In the genomic region with DNA sequence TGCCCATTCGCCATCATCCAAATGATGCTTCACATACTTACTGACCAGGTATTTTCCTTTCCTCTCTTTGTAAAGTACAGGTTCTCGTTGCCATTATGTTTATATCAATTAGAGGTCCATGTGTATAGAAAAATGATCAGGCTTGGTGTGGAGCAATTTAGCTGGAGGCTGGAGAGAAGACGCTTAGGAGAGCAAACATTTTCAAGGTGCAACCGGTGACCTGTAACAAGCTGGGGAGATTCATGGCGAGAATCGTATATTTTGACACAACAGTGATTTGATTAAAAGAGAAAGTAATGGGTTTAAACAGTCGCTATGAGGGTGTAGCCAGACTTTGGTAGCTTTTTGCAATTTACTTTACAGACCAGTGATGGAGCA, we compare ENCODE assay signal across 23 cellular contexts.
"Had no signal": no experiment of that assay in that cellular context is flagged by ENCODE, and none has a peak within 500 bp of the region (broad histone marks: within the 10 kb centered on the region; RNA-seq: fewer than 3 reads in every experiment).

No MANE protein-coding gene starts in this region.

- H3K36me3 ChIP-seq: colonic mucosa, lower lobe of right lung, sigmoid colon, thoracic aorta, upper lobe of left lung had no signal

- H3K4me3 ChIP-seq: colonic mucosa, lower lobe of right lung, sigmoid colon, thoracic aorta, upper lobe of left lung had no signal

- H3K27ac ChIP-seq: colonic mucosa, lower lobe of right lung, parathyroid adenoma, sigmoid colon, thoracic aorta, upper lobe of left lung had no signal

- FAIRE-seq: endometrium, frontal cortex had no signal

- H3K4me1 ChIP-seq: colonic mucosa, lower lobe of right lung, parathyroid adenoma, sigmoid colon had no signal

- ATAC-seq: left colon; natural killer cell; stimulated activated effector memory CD8-positive, alpha-beta T cell treated with anti-CD3 and anti-CD28 coated beads, Interleukin-12 subunit alpha, Interleukin-12 subunit beta, amount 100 ng/mL, for 72 hours had no signal

- H3K27me3 ChIP-seq: sigmoid colon, upper lobe of left lung had no signal

- DNase-seq: activated CD4-positive, alpha-beta T cell treated with anti-CD3 and anti-CD28 coated beads, Interleukin-2, amount 50 U/mL, for 1 hour; activated CD4-positive, CD25-positive, alpha-beta regulatory T cell treated with anti-CD3 and anti-CD28 coated beads, Interleukin-2, amount 50 U/mL, for 72 hours; activated CD8-positive, alpha-beta memory T cell treated with anti-CD3 and anti-CD28 coated beads for 24 hours; activated CD8-positive, alpha-beta memory T cell treated with anti-CD3 and anti-CD28 coated beads, Interleukin-2, amount 50 U/mL, for 48 hours; activated effector memory CD4-positive, alpha-beta T cell treated with Interleukin-2 at 50 U/mL for 16 hours; activated naive CD4-positive, alpha-beta T cell treated with anti-CD3 and anti-CD28 coated beads, Interleukin-2, amount 50 U/mL, for 16 hours; activated T-cell treated with anti-CD3 and anti-CD28 coated beads, Interleukin-2, amount 50 U/mL, for 48 hours; aorta; colonic mucosa; erythroblast; hypothalamus; islet precursor cell; left colon; lower lobe of right lung; natural killer cell; sigmoid colon; stimulated activated CD4-positive, alpha-beta T cell treated with anti-CD3 and anti-CD28 coated beads, Interleukin-4, amount 100 ng/mL, for 24 hours; upper lobe of left lung had no signal

- H3K9me3 ChIP-seq: colonic mucosa, lower lobe of right lung, sigmoid colon, thoracic aorta, upper lobe of left lung had no signal
